ENCODE assay signal across 8 cellular contexts in genomic region chr12:131896080-131896810, GRCh38. TPM values are rescaled to one million over a fixed set of nuclear protein-coding genes. Genes with fewer than 3 reads are reported as not detected.
DNase-seq lines count a peak whose midpoint lies in the region; ATAC-seq and TF ChIP-seq lines count a peak whose summit lies in the region.

No MANE protein-coding gene starts in this region.

- peaks cover 55% of the 10 kb centered on the region for H3K4me1 ChIP-seq in BLaER1
- peaks cover 7% of the 10 kb centered on the region for H3K4me1 ChIP-seq in fibroblast of lung (ENCODE audit: control insufficient read depth, extremely low read depth, insufficient read depth, low read length)

- peak overlapping the region in 2 of 6 donors; percentile 11 to 92 for H3K27ac Mint-ChIP-seq in naive B cell

- peaks cover 20 to 25% (median 22%) of the 10 kb centered on the region in 3 donors for H3K4me1 Mint-ChIP-seq in naive B cell

- H4K20me1 ChIP-seq in BLaER1 (peaks cover 61% of the 10 kb centered on the region), fibroblast of lung (ENCODE audit: control insufficient read depth, extremely low read depth, insufficient read depth, low read length) (no peaks in the 10 kb centered on the region)

- no peaks in the 10 kb centered on the region for H3K27me3 Mint-ChIP-seq in naive B cell

- H3K36me3 ChIP-seq in BLaER1 (peaks cover 23% of the 10 kb centered on the region), fibroblast of lung (ENCODE audit: control insufficient read depth, insufficient read depth, low read length) (no peaks in the 10 kb centered on the region)

- no peaks in the 10 kb centered on the region for H3K9me3 ChIP-seq in BLaER1
- H3K9me3 ChIP-seq in fibroblast of lung (ENCODE audit: control insufficient read depth, insufficient read depth, low read depth, low read length): no peaks in the 10 kb centered on the region

- ATAC-seq in GM19351 (IDR thresholded peaks at IDR 0.05; ENCODE audit: unreplicated experiment) (peak; percentile 56), HG03520 (IDR thresholded peaks at IDR 0.05; ENCODE audit: unreplicated experiment) (peak; percentile 53), naive B cell (ENCODE audit: low read depth in 2 of 2) (peak; percentile 58 to 72)

- H3K27me3 ChIP-seq in BLaER1 (no peaks in the 10 kb centered on the region), fibroblast of lung (ENCODE audit: control insufficient read depth, insufficient read depth, low read length) (no peaks in the 10 kb centered on the region)

- H3K4me3 Mint-ChIP-seq in naive B cell: peak overlapping the region; percentile 82 to 93 (median 90)

- H3K79me2 ChIP-seq in fibroblast of lung (ENCODE audit: control insufficient read depth, insufficient read depth, low read length): peaks cover 4% of the 10 kb centered on the region

- TF ChIP-seq CTCF in fibroblast of lung (conservative IDR thresholded peaks at IDR 0.05 in 1 of 2, IDR thresholded peaks at IDR 0.05 in 1 of 2; ENCODE audit: low read depth in 1 of 2, low read length in 2 of 2): no peak

- H3K9me3 Mint-ChIP-seq in naive B cell: no peaks in the 10 kb centered on the region

- H3K4me2 ChIP-seq in BLaER1 (peak overlapping the region; percentile 99), fibroblast of lung (ENCODE audit: extremely low read depth, insufficient read depth, low read length) (peak overlapping the region; percentile 97)

- H2AFZ ChIP-seq in fibroblast of lung (ENCODE audit: low read length): peak overlapping the region; percentile 17

- DNase-seq in OCI-M1 (lab: John Stamatoyannopoulos, UW) (peak; percentile 92), fibroblast of lung (ENCODE audit: low read depth in 2 of 2) (peak; percentile 88 to 94), naive B cell (peak; percentile 70)
- DNase-seq in activated T-helper 1 cell treated with anti-CD3 and anti-CD28 coated beads, Interleukin-2, amount 50 U/mL, for 16 hours (ENCODE audit: low read depth in 1 of 2, low spot score in 1 of 2): peak; percentile 38 to 49
- peak; percentile 18 to 59 for DNase-seq in stimulated activated CD8-positive, alpha-beta memory T cell treated with anti-CD3 and anti-CD28 coated beads, Interleukin-7, amount 100 ng/mL, for 4 hours (ENCODE audit: low read depth in 2 of 2)

- peak overlapping the region; percentile 74 for H3K4me3 ChIP-seq in BLaER1
- H3K4me3 ChIP-seq in fibroblast of lung (replicated peaks in 1 of 4; ENCODE audit: control extremely low read depth in 1 of 4, insufficient read depth in 1 of 4, low read depth in 3 of 4, low read length in 4 of 4): peak overlapping the region; percentile 38 to 77 (median 56)

- peak overlapping the region; percentile 93 for H3K9ac ChIP-seq in BLaER1
- peak overlapping the region; percentile 84 for H3K9ac ChIP-seq in fibroblast of lung (ENCODE audit: insufficient read depth, low read length)

- H3K27ac ChIP-seq in BLaER1 (peak overlapping the region; percentile 94), fibroblast of lung (ENCODE audit: insufficient read depth, low read length) (peak overlapping the region; percentile 91)

- H3K36me3 Mint-ChIP-seq in naive B cell: no peaks in the 10 kb centered on the region

RNA-seq across cellular contexts. Expression of gene ULK1, which starts 1.8 kb away (rescaled TPM):
- total RNA-seq in fibroblast of lung: 8.5 and 14.9 TPM in 2 replicates
- polyA plus RNA-seq in fibroblast of lung (3.3 and 4.0 TPM in 2 replicates), naive B cell (ENCODE audit: low read depth in 6 of 6) (1 to 10 TPM in 1 of 6 donors, under 1 TPM in 5; 0.22 to 2.1 (median 0.73) TPM)
- polyA plus RNA-seq in fibroblast of lung (2012): 9.0 and 10.8 TPM in 2 replicates
- polyA minus RNA-seq in fibroblast of lung (ENCODE audit: low replicate concordance): 5.3 and 6.0 TPM in 2 replicates

RNA-seq across cellular contexts. Expression of gene PUS1, which starts 32.8 kb away (rescaled TPM):
- total RNA-seq in fibroblast of lung: 7.2 and 10.1 TPM in 2 replicates
- polyA plus RNA-seq in fibroblast of lung (8.3 and 13.7 TPM in 2 replicates), naive B cell (ENCODE audit: low read depth in 6 of 6) (10 to 100 TPM in 5 of 6 donors, 1 to 10 TPM in 1; 9.7 to 43.2 (median 22.5) TPM)
- 11.7 and 23.1 TPM in 2 replicates for polyA plus RNA-seq in fibroblast of lung (2012)
- polyA minus RNA-seq in fibroblast of lung (ENCODE audit: low replicate concordance): 19.0 and 25.9 TPM in 2 replicates

RNA-seq across cellular contexts. Expression of gene EP400, which starts 53.5 kb away (rescaled TPM):
- 8.0 and 12.4 TPM in 2 replicates for total RNA-seq in fibroblast of lung
- polyA plus RNA-seq in fibroblast of lung (3.4 and 6.2 TPM in 2 replicates), naive B cell (ENCODE audit: low read depth in 6 of 6) (10 to 100 TPM in 1 of 6 donors, 1 to 10 TPM in 5; 5.8 to 11.7 (median 6.4) TPM)
- 14.4 and 17.5 TPM in 2 replicates for polyA plus RNA-seq in fibroblast of lung (2012)
- polyA minus RNA-seq in fibroblast of lung (ENCODE audit: low replicate concordance): 22.4 and 24.6 TPM in 2 replicates

Comparison
In these comparisons a context has a peak if more than half of its experiments do, and no peak if none do; other contexts are left out.
1. Peak in every context shown above with its lines: DNase-seq, ATAC-seq, H3K4me3 ChIP-seq and H3K27ac ChIP-seq.
2. DNase-seq: peak in every context shown above with its lines; median percentile 92 in OCI-M1; 91 in fibroblast of lung; 70 in naive B cell; 44 in activated T-helper 1 cell treated with anti-CD3 and anti-CD28 coated beads, Interleukin-2, amount 50 U/mL, for 16 hours; 38 in stimulated activated CD8-positive, alpha-beta memory T cell treated with anti-CD3 and anti-CD28 coated beads, Interleukin-7, amount 100 ng/mL, for 4 hours.